ENCODE assay signal across 2 cellular contexts in genomic region chr1:21149430-21149861, GRCh38.
A peak's percentile ranks its signal among the peaks of the same experiment; 100 is the strongest.
TF ChIP-seq lines count a peak whose summit lies in the region.

No MANE protein-coding gene starts in this region.

TF ChIP-seq in IMR-90, 13 proteins besides CTCF, POLR2A, EP300 and RAD21:
- TF ChIP-seq RFX5 (IDR thresholded peaks at IDR 0.05; ENCODE audit: low read depth, low read length) (no peak), MAFK (IDR thresholded peaks at IDR 0.05; ENCODE audit: low read depth, low read length) (no peak), NFE2L2 (IDR thresholded peaks at IDR 0.05; ENCODE audit: low read depth, low read length) (no peak), RCOR1 (IDR thresholded peaks at IDR 0.05; ENCODE audit: insufficient replicate concordance, low read length) (no peak), BHLHE40 (IDR thresholded peaks at IDR 0.05; ENCODE audit: low read depth, low read length) (no peak), CHD1 (IDR thresholded peaks at IDR 0.05; ENCODE audit: low read depth, low read length) (no peak), MXI1 (IDR thresholded peaks at IDR 0.05; ENCODE audit: borderline replicate concordance, low read depth, low read length) (no peak), MAZ (IDR thresholded peaks at IDR 0.05; ENCODE audit: borderline replicate concordance, low read depth, low read length) (no peak), ELK1 (IDR thresholded peaks at IDR 0.05; ENCODE audit: borderline replicate concordance, low read depth, low read length) (no peak), FOS (IDR thresholded peaks at IDR 0.05; ENCODE audit: low read depth, low read length) (no peak), SMC3 (IDR thresholded peaks at IDR 0.05; ENCODE audit: low read depth, low read length) (no peak), CEBPB (IDR thresholded peaks at IDR 0.05; ENCODE audit: low read depth, low read length) (no peak)
- TF ChIP-seq, protein P1, sequence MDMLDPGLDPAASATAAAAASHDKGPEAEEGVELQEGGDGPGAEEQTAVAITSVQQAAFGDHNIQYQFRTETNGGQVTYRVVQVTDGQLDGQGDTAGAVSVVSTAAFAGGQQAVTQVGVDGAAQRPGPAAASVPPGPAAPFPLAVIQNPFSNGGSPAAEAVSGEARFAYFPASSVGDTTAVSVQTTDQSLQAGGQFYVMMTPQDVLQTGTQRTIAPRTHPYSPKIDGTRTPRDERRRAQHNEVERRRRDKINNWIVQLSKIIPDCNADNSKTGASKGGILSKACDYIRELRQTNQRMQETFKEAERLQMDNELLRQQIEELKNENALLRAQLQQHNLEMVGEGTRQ (IDR thresholded peaks at IDR 0.05; ENCODE audit: low read depth, low read length) = no peak

TF ChIP-seq in K562, 482 proteins besides CTCF, POLR2A, EP300 and RAD21:
- TF ChIP-seq, protein P2, sequence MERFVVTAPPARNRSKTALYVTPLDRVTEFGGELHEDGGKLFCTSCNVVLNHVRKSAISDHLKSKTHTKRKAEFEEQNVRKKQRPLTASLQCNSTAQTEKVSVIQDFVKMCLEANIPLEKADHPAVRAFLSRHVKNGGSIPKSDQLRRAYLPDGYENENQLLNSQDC (CRISPR knock-in tag; IDR thresholded peaks at IDR 0.05) = no peak
- TF ChIP-seq FOXJ2 (tag; IDR thresholded peaks at IDR 0.05) (peak; percentile 63; the same call in 1 of the 2 replicates), RFX1 (IDR thresholded peaks at IDR 0.05) (peak; percentile 38; the same call in 1 of the 2 replicates)
